In the genomic region with DNA sequence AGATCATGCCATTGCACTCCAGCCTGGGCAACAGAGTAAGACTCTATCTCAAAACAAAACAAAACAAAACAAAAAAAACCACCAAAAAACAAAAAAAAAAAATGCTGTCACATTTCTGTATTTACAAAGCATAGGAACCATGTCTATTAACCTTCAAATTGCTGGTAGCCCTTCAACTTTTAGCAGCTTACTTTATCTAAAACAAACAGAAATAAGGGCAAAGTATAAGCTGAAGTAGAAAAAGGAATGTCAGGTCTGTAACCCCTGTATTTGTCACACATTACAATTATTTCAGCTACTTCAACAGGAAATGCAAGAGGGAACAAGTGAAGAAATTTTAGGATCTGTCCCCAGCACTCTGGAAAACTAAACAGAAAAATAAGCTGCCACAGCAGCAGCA, we compare ENCODE assay signal across 9 cellular contexts.
"Had no signal": no experiment of that assay in that cellular context is flagged by ENCODE, and none has a peak within 500 bp of the region (broad histone marks: within the 10 kb centered on the region; RNA-seq: fewer than 3 reads in every experiment).

No MANE protein-coding gene starts in this region.

- H3K27ac ChIP-seq: sigmoid colon, spleen had no signal

- H3K4me3 ChIP-seq: lung, sigmoid colon, spleen had no signal

- H3K9me3 Mint-ChIP-seq: endodermal cell, mesothelial cell of epicardium, neural crest cell had no signal

- H3K27ac Mint-ChIP-seq: endodermal cell, mesothelial cell of epicardium had no signal

- H3K4me1 ChIP-seq: sigmoid colon had no signal

- H3K4me1 Mint-ChIP-seq: mesothelial cell of epicardium had no signal

- H3K9me3 ChIP-seq: sigmoid colon, spleen had no signal

- DNase-seq: activated CD4-positive, CD25-positive, alpha-beta regulatory T cell treated with anti-CD3 and anti-CD28 coated beads, Interleukin-2, amount 50 U/mL, for 72 hours; endodermal cell; SIG-M5; sigmoid colon; spleen; T-helper 9 cell had no signal

- H3K27me3 ChIP-seq: sigmoid colon, spleen had no signal

- H3K4me3 Mint-ChIP-seq: endodermal cell, mesothelial cell of epicardium, neural crest cell had no signal
